17 cellular contexts compared by ENCODE assay signal in genomic region chr5:61098251-61098650, GRCh38.
"Had no signal": no experiment of that assay in that cellular context is flagged by ENCODE, and none has a peak within 500 bp of the region (broad histone marks: within the 10 kb centered on the region; RNA-seq: fewer than 3 reads in every experiment).

No MANE protein-coding gene starts in this region.

- H3K4me1 Mint-ChIP-seq: nephron progenitor cell; stimulated activated effector memory CD8-positive, alpha-beta T cell treated with anti-CD3 and anti-CD28 coated beads, Interleukin-12 subunit alpha, Interleukin-12 subunit beta, amount 100 ng/mL, for 72 hours had no signal

- H3K27me3 Mint-ChIP-seq: naive B cell had no signal

- H3K4me3 Mint-ChIP-seq: naive B cell; nephron progenitor cell; stimulated activated effector memory CD8-positive, alpha-beta T cell treated with anti-CD3 and anti-CD28 coated beads, Interleukin-12 subunit alpha, Interleukin-12 subunit beta, amount 100 ng/mL, for 72 hours had no signal

- H3K27ac Mint-ChIP-seq: nephron progenitor cell; stimulated activated effector memory CD8-positive, alpha-beta T cell treated with anti-CD3 and anti-CD28 coated beads, Interleukin-12 subunit alpha, Interleukin-12 subunit beta, amount 100 ng/mL, for 72 hours had no signal

- DNase-seq: dermis blood vessel endothelial cell; foreskin keratinocyte; left colon; left ventricle myocardium superior; mesendoderm; naive B cell; nephron progenitor cell; psoas muscle; retina; right lobe of liver; stimulated activated CD4-positive, alpha-beta T cell treated with anti-CD3 and anti-CD28 coated beads, Interleukin-4, amount 100 ng/mL, for 1 hour; stimulated activated CD8-positive, alpha-beta memory T cell treated with anti-CD3 and anti-CD28 coated beads, Interleukin-4, amount 100 ng/mL, for 48 hours; stimulated activated naive CD8-positive, alpha-beta T cell treated with anti-CD3 and anti-CD28 coated beads, Interleukin-15, Interleukin-2, amounts not matched to agents 100 U/mL and 50 U/mL, for 24 hours; thyroid gland; upper lobe of left lung; uterus had no signal

- H3K36me3 Mint-ChIP-seq: stimulated activated effector memory CD8-positive, alpha-beta T cell treated with anti-CD3 and anti-CD28 coated beads, Interleukin-12 subunit alpha, Interleukin-12 subunit beta, amount 100 ng/mL, for 72 hours had no signal
